16 cellular contexts compared by ENCODE assay signal in genomic region chr15:74426404-74427281, GRCh38. TPM values are rescaled to one million over a fixed set of nuclear protein-coding genes. Genes with fewer than 3 reads are reported as not detected.
DNase-seq lines count a peak whose midpoint lies in the region; ATAC-seq and TF ChIP-seq lines count a peak whose summit lies in the region.
"Had no signal": no experiment of that assay in that cellular context is flagged by ENCODE, and none has a peak within 500 bp of the region (broad histone marks: within the 10 kb centered on the region; RNA-seq: fewer than 3 reads in every experiment).

No MANE protein-coding gene starts in this region.

- no peaks in the 10 kb centered on the region for H3K9me3 Mint-ChIP-seq in activated CD4-positive, alpha-beta T cell treated with anti-CD3 and anti-CD28 coated beads for 36 hours (ENCODE audit: low read depth)
- H3K9me3 Mint-ChIP-seq in endothelial cell (ENCODE audit: unreplicated experiment) = no peaks in the 10 kb centered on the region

- H2AFZ ChIP-seq in parathyroid adenoma = no peak overlapping the region

- H3K36me3 Mint-ChIP-seq in activated CD4-positive, alpha-beta T cell treated with anti-CD3 and anti-CD28 coated beads for 36 hours (ENCODE audit: low read depth) = peaks cover 49% of the 10 kb centered on the region
- peaks cover 13% of the 10 kb centered on the region for H3K36me3 Mint-ChIP-seq in endothelial cell (ENCODE audit: low read depth, unreplicated experiment)

- DNase-seq in activated CD4-positive, alpha-beta T cell treated with anti-CD3 and anti-CD28 coated beads for 36 hours = no peak
- DNase-seq in activated CD4-positive, alpha-beta T cell treated with anti-CD3 and anti-CD28 coated beads for 48 hours = no peak
- DNase-seq in COR-L47 (lab: John Stamatoyannopoulos, UW) (no peak), endothelial cell (ENCODE audit: low spot score) (no peak)
- DNase-seq: NCI-H2081 treated with DMSO at 0.1 percent for 48 hours; NCI-H69; Peyer's patch; stimulated activated CD4-positive, alpha-beta T cell treated with anti-CD3 and anti-CD28 coated beads, Interleukin-1b, Interleukin-23, amount 100 ng/mL, for 48 hours; transverse colon had no signal

- peak; percentile 26 for TF ChIP-seq POLR2A in GM19099 (IDR thresholded peaks at IDR 0.05; ENCODE audit: extremely low read depth, insufficient read length, low read depth)

- no peaks in the 10 kb centered on the region for H3K9me3 ChIP-seq in parathyroid adenoma (ENCODE audit: control insufficient read depth, low read length)
- H3K9me3 ChIP-seq: gastroesophageal sphincter, HAP-1, Peyer's patch, right atrium auricular region, transverse colon had no signal

- peaks cover 47% of the 10 kb centered on the region for H3K4me1 ChIP-seq in parathyroid adenoma
- H3K4me1 ChIP-seq: HAP-1, transverse colon had no signal

- H3K36me3 ChIP-seq in parathyroid adenoma (ENCODE audit: control insufficient read depth, insufficient read depth, low read length) = no peaks in the 10 kb centered on the region
- H3K36me3 ChIP-seq: gastroesophageal sphincter, HAP-1, Peyer's patch, right atrium auricular region, transverse colon had no signal

- no peaks in the 10 kb centered on the region for H3K27me3 ChIP-seq in parathyroid adenoma (ENCODE audit: control insufficient read depth, insufficient read depth, low read length)
- H3K27me3 ChIP-seq: Peyer's patch, right atrium auricular region had no signal

- peaks cover 63% of the 10 kb centered on the region for H3K4me1 Mint-ChIP-seq in activated CD4-positive, alpha-beta T cell treated with anti-CD3 and anti-CD28 coated beads for 36 hours
- H3K4me1 Mint-ChIP-seq in endothelial cell (ENCODE audit: unreplicated experiment) = peaks cover 59% of the 10 kb centered on the region

- no peaks in the 10 kb centered on the region for H3K27me3 Mint-ChIP-seq in activated CD4-positive, alpha-beta T cell treated with anti-CD3 and anti-CD28 coated beads for 36 hours
- H3K27me3 Mint-ChIP-seq in endothelial cell (ENCODE audit: unreplicated experiment) = peaks cover 8% of the 10 kb centered on the region

- no peak overlapping the region for H3K4me2 ChIP-seq in parathyroid adenoma (ENCODE audit: low read length)

- peaks cover 5% of the 10 kb centered on the region for H3K79me2 ChIP-seq in parathyroid adenoma

- H3K4me3 ChIP-seq in parathyroid adenoma (ENCODE audit: low read depth, low read length) = no peak overlapping the region
- H3K4me3 ChIP-seq: gastroesophageal sphincter, HAP-1, Peyer's patch, right atrium auricular region, transverse colon had no signal

- peak overlapping the region; percentile 28 for H3K4me3 Mint-ChIP-seq in activated CD4-positive, alpha-beta T cell treated with anti-CD3 and anti-CD28 coated beads for 36 hours
- no peak overlapping the region for H3K4me3 Mint-ChIP-seq in endothelial cell (ENCODE audit: unreplicated experiment)

- POLR2A ChIA-PET in activated CD4-positive, alpha-beta T cell treated with anti-CD3 and anti-CD28 coated beads for 36 hours (lab: Charles Lee) = no interaction called here

- ATAC-seq in activated CD4-positive, alpha-beta T cell treated with anti-CD3 and anti-CD28 coated beads for 36 hours = no peak
- ATAC-seq in GM18511 (IDR thresholded peaks at IDR 0.05; ENCODE audit: unreplicated experiment) = no peak
- ATAC-seq: gastroesophageal sphincter had no signal

- H3K27ac ChIP-seq in angular gyrus (ENCODE audit: low read depth, low read length) (peak overlapping the region; percentile 54), parathyroid adenoma (peak overlapping the region; percentile 84)
- H3K27ac ChIP-seq: gastroesophageal sphincter, right atrium auricular region, transverse colon had no signal

- no peak overlapping the region for H3K9ac ChIP-seq in parathyroid adenoma

- TF ChIP-seq CTCF in parathyroid adenoma (IDR thresholded peaks at IDR 0.05) (no peak), endothelial cell (IDR thresholded peaks at IDR 0.05; ENCODE audit: unreplicated experiment) (no peak)

- CTCF ChIA-PET in activated CD4-positive, alpha-beta T cell treated with anti-CD3 and anti-CD28 coated beads for 36 hours (lab: Charles Lee) = interaction anchor here (0.6 to 1.5 kb wide), 6 partner anchors 16 to 51 kb away, joined by 3 to 5 read pairs (median 4); no protein-coding TSS in a partner anchor

- no peak overlapping the region for H3K27ac Mint-ChIP-seq in activated CD4-positive, alpha-beta T cell treated with anti-CD3 and anti-CD28 coated beads for 36 hours
- no peak overlapping the region for H3K27ac Mint-ChIP-seq in endothelial cell (ENCODE audit: unreplicated experiment)

- intact Hi-C loops in activated CD4-positive, alpha-beta T cell treated with anti-CD3 and anti-CD28 coated beads for 36 hours (cut with DNase I, micrococcal nuclease) = no loop called here

RNA-seq across cellular contexts. Expression of gene SEMA7A, which starts 7.1 kb away (rescaled TPM):
- 10 to 100 TPM; 57.3 to 57.7 TPM for total RNA-seq in activated CD4-positive, alpha-beta T cell treated with anti-CD3 and anti-CD28 coated beads for 36 hours
- total RNA-seq in endothelial cell (ENCODE audit: unreplicated experiment) = 41.4 TPM

RNA-seq across cellular contexts. Expression of gene UBL7, which starts 34.3 kb away (rescaled TPM):
- 10 to 100 TPM; 47.5 to 48.6 TPM for total RNA-seq in activated CD4-positive, alpha-beta T cell treated with anti-CD3 and anti-CD28 coated beads for 36 hours
- 79.9 TPM for total RNA-seq in endothelial cell (ENCODE audit: unreplicated experiment)

RNA-seq across cellular contexts. Expression of gene CYP11A1, which starts 59.2 kb away (rescaled TPM):
- total RNA-seq in activated CD4-positive, alpha-beta T cell treated with anti-CD3 and anti-CD28 coated beads for 36 hours = not detected
- total RNA-seq in endothelial cell (ENCODE audit: unreplicated experiment) = 0.82 TPM
